ENCODE assay signal across 23 cellular contexts in the genomic region with DNA sequence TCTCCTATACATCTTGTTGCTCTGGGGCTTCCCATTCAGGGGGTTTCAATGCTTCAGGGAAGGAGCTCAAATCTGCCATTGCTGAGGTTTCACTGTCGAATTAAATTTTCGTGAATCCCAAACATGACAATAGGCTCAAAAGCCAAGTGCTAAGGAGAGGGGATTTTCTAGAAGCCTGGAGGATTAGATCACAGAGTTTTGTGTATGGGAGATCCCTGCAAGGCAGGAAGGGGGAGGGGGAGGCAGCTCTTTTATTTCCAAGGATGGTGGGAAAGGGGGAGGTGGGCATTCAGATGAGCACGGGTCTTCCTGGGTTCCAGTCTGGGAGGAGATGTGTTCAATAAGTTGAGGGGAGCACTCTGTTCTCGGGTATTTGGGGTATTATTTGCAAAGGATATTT.
DNase-seq lines count a peak whose midpoint lies in the region; TF ChIP-seq lines count a peak whose summit lies in the region.
"Had no signal": no experiment of that assay in that cellular context is flagged by ENCODE, and none has a peak within 500 bp of the region (broad histone marks: within the 10 kb centered on the region; RNA-seq: fewer than 3 reads in every experiment).

No MANE protein-coding gene starts in this region.

- no peaks in the 10 kb centered on the region for H3K9me3 ChIP-seq in HUES6 (ENCODE audit: control insufficient read depth, insufficient read depth, low read depth, low read length)
- no peaks in the 10 kb centered on the region for H3K9me3 ChIP-seq in mesenchymal stem cell (ENCODE audit: control insufficient read depth, low read length)
- no peaks in the 10 kb centered on the region for H3K9me3 ChIP-seq in smooth muscle cell (replicated peaks; ENCODE audit: low read depth)
- H3K9me3 ChIP-seq: left lung, Peyer's patch, prostate gland, SJSA1, thoracic aorta had no signal

- no peak overlapping the region for H2BK120ac ChIP-seq in mesenchymal stem cell (ENCODE audit: low read depth, low read length)

- 50% methylated on average over 4 of the region's 4 CpGs for WGBS in mesenchymal stem cell
- WGBS in smooth muscle cell (ENCODE audit: low lambda C conversion rate), result 26% methylated on average over 4 of the region's 4 CpGs

- no peak overlapping the region for H2BK15ac ChIP-seq in mesenchymal stem cell (ENCODE audit: low read depth, poor library complexity, severe bottlenecking)

- no peak overlapping the region for H3K4me3 ChIP-seq in HUES6 (ENCODE audit: low read depth, low read length)
- no peak overlapping the region for H3K4me3 ChIP-seq in mesenchymal stem cell (ENCODE audit: insufficient read depth in 1 of 2, low read depth in 1 of 2, low read length in 2 of 2)
- no peak overlapping the region for H3K4me3 ChIP-seq in smooth muscle cell
- H3K4me3 ChIP-seq: left lung, Peyer's patch, prostate gland, SJSA1, thoracic aorta had no signal

- H2AFZ ChIP-seq in mesenchymal stem cell (ENCODE audit: low read depth, low read length) (no peak overlapping the region), smooth muscle cell (ENCODE audit: low read depth) (no peak overlapping the region)

- DNase-seq in astrocyte of the hippocampus (ENCODE audit: low read depth, low spot score) (peak; percentile 78), mesenchymal stem cell (no peak), smooth muscle cell (lab: John Stamatoyannopoulos, UW; ENCODE audit: unreplicated experiment) (no peak), GOT3 (lab: John Stamatoyannopoulos, UW) (no peak), SKM-1 (lab: John Stamatoyannopoulos, UW; ENCODE audit: unreplicated experiment) (no peak), NCI-H1105 (lab: John Stamatoyannopoulos, UW) (no peak)
- DNase-seq: activated CD4-positive, alpha-beta T cell treated with anti-CD3 and anti-CD28 coated beads, Interleukin-2, amount 50 U/mL, for 4 hours; activated CD8-positive, alpha-beta memory T cell treated with anti-CD3 and anti-CD28 coated beads, Interleukin-2, amount 50 U/mL, for 48 hours; CD4-positive, CD25-positive, alpha-beta regulatory T cell; cortex of kidney; GDM1; left lung; midbrain; NCI-H1092; NCI-H2081; NK-92 treated with Interleukin-12 subunit alpha and Interleukin-12 subunit beta, amount 100 ng/mL, for 24 hours; Peyer's patch; stimulated activated CD4-positive, alpha-beta T cell treated with anti-CD3 and anti-CD28 coated beads, Interleukin-2, amount 100 ng/mL, for 48 hours; stimulated activated naive B cell treated with anti-CD40 and anti-IgM and Interleukin-4, amounts not matched to agents 10 μg/mL and 1 μg/mL and 100 μg/mL, for 72 hours had no signal

- H2BK12ac ChIP-seq in mesenchymal stem cell (ENCODE audit: low read length in 2 of 2), result no peak overlapping the region

- H3K18ac ChIP-seq in mesenchymal stem cell (ENCODE audit: low read depth in 1 of 2, low read length in 2 of 2), result no peak overlapping the region

- peak overlapping the region; percentile 23 for H2AK5ac ChIP-seq in mesenchymal stem cell (ENCODE audit: low read length, severe bottlenecking)

- H3K79me1 ChIP-seq in mesenchymal stem cell (replicated peaks; ENCODE audit: low read length, poor library complexity, severe bottlenecking), result no peaks in the 10 kb centered on the region

- H3K4me2 ChIP-seq in mesenchymal stem cell (ENCODE audit: low read length, poor library complexity, severe bottlenecking) (no peak overlapping the region), smooth muscle cell (peak overlapping the region; percentile 69)

- no peak overlapping the region for H4K8ac ChIP-seq in mesenchymal stem cell (ENCODE audit: low read length)

- H4K91ac ChIP-seq in mesenchymal stem cell (ENCODE audit: low read length), result no peak overlapping the region

- no peak for TF ChIP-seq CTCF in smooth muscle cell (IDR thresholded peaks at IDR 0.05; ENCODE audit: borderline replicate concordance, insufficient read depth, poor library complexity, severe bottlenecking)

- H3K36me3 ChIP-seq in HUES6 (ENCODE audit: control insufficient read depth, insufficient read depth, low read length) (no peaks in the 10 kb centered on the region), mesenchymal stem cell (ENCODE audit: control insufficient read depth in 1 of 2, insufficient read depth in 2 of 2, low read depth in 1 of 2, low read length in 2 of 2) (no peaks in the 10 kb centered on the region), smooth muscle cell (ENCODE audit: low read depth) (no peaks in the 10 kb centered on the region)
- H3K36me3 ChIP-seq: left lung, Peyer's patch, prostate gland, SJSA1, thoracic aorta had no signal

- H2BK5ac ChIP-seq in mesenchymal stem cell (ENCODE audit: low read depth, low read length, poor library complexity, severe bottlenecking), result no peak overlapping the region

- H3K79me2 ChIP-seq in smooth muscle cell (ENCODE audit: low read depth), result no peaks in the 10 kb centered on the region

- H3K4me1 ChIP-seq in HUES6 (ENCODE audit: control insufficient read depth, insufficient read depth, low read length), result peaks cover 48% of the 10 kb centered on the region
- peaks cover 37% of the 10 kb centered on the region for H3K4me1 ChIP-seq in mesenchymal stem cell (ENCODE audit: control insufficient read depth, insufficient read depth, low read depth, low read length)
- H3K4me1 ChIP-seq in smooth muscle cell (ENCODE audit: low read depth), result peaks cover 61% of the 10 kb centered on the region
- H3K4me1 ChIP-seq: Peyer's patch had no signal

- H3K9ac ChIP-seq in HUES6 (ENCODE audit: low read length), result no peak overlapping the region
- no peak overlapping the region for H3K9ac ChIP-seq in mesenchymal stem cell (ENCODE audit: low read length)
- H3K9ac ChIP-seq in smooth muscle cell (ENCODE audit: low read depth), result no peak overlapping the region

- H4K20me1 ChIP-seq in smooth muscle cell (ENCODE audit: low read depth), result no peaks in the 10 kb centered on the region

- H3K27ac ChIP-seq in HUES6 (ENCODE audit: low read depth, low read length), result 0 out of 2 replicates have a peak overlapping the region, but pooled peaks have one; percentile 39
- H3K27ac ChIP-seq in mesenchymal stem cell (ENCODE audit: low read length, poor library complexity, severe bottlenecking), result peak overlapping the region; percentile 1
- H3K27ac ChIP-seq in smooth muscle cell (ENCODE audit: low read depth), result peak overlapping the region; percentile 10
- H3K27ac ChIP-seq: left lung, Peyer's patch, prostate gland, SJSA1, thoracic aorta had no signal

- H3K14ac ChIP-seq in mesenchymal stem cell (ENCODE audit: low read length in 2 of 2), result no peak overlapping the region

- H3F3A ChIP-seq in smooth muscle cell (ENCODE audit: low read depth), result peaks cover 22% of the 10 kb centered on the region

- H3K27me3 ChIP-seq in HUES6 (ENCODE audit: control insufficient read depth, insufficient read depth, low read length) (no peaks in the 10 kb centered on the region), mesenchymal stem cell (ENCODE audit: control insufficient read depth in 1 of 2, insufficient read depth in 1 of 2, low read length in 2 of 2) (peaks cover 0 to 15% of the 10 kb centered on the region in 2 experiments), smooth muscle cell (ENCODE audit: low read depth) (no peaks in the 10 kb centered on the region)
- H3K27me3 ChIP-seq: left lung, Peyer's patch, SJSA1 had no signal

- H3K4ac ChIP-seq in mesenchymal stem cell (ENCODE audit: low read depth in 1 of 2, low read length in 2 of 2), result no peak overlapping the region

- no peak overlapping the region for H3K23ac ChIP-seq in mesenchymal stem cell (ENCODE audit: low read length in 2 of 2)
